In genomic region chr2:42385225-42385624, GRCh38 we compare ENCODE assay signal across 1 cellular context.
A peak's percentile ranks its signal among the peaks of the same experiment; 100 is the strongest.
TF ChIP-seq lines count a peak whose summit lies in the region.

No MANE protein-coding gene starts in this region.

TF ChIP-seq in HepG2, 621 proteins besides CTCF, POLR2A, EP300 and RAD21 (continued from another document and continues in another):
- no peak for TF ChIP-seq MLXIP (CRISPR knock-in tag; IDR thresholded peaks at IDR 0.05; ENCODE audit: borderline replicate concordance)
- TF ChIP-seq UBTF (CRISPR knock-in tag; IDR thresholded peaks at IDR 0.05) = peak; percentile 23; the same call in 1 of the 2 replicates
- TF ChIP-seq HMGXB4 (CRISPR knock-in tag; IDR thresholded peaks at IDR 0.05; ENCODE audit: borderline replicate concordance in 1 of 2, low read depth in 1 of 2) = peak; percentile 38 to 73; a peak in 3 of 4 replicates
- peak; percentile 51 for TF ChIP-seq ZNF687 (CRISPR knock-in tag; IDR thresholded peaks at IDR 0.05)
- no peak for TF ChIP-seq MNT (IDR thresholded peaks at IDR 0.05)
- TF ChIP-seq NONO (IDR thresholded peaks at IDR 0.05) = no peak
- TF ChIP-seq NONO (CRISPR knock-in tag; conservative IDR thresholded peaks at IDR 0.05) = no peak; the same call in 1 of the 2 replicates
- no peak for TF ChIP-seq ZFAT (CRISPR knock-in tag; conservative IDR thresholded peaks at IDR 0.05)
- 0 out of 2 replicates have a peak, but pooled peaks have one; percentile 17 for TF ChIP-seq ZNF501 (CRISPR knock-in tag; IDR thresholded peaks at IDR 0.05)
- 0 out of 2 replicates have a peak, but pooled peaks have one; percentile 83 for TF ChIP-seq TRAFD1 (CRISPR knock-in tag; IDR thresholded peaks at IDR 0.05; ENCODE audit: borderline replicate concordance)
- peak; percentile 42; the same call in 1 of the 2 replicates for TF ChIP-seq SAP130 (CRISPR knock-in tag; IDR thresholded peaks at IDR 0.05; ENCODE audit: low read depth)
- no peak for TF ChIP-seq NR2F6 (IDR thresholded peaks at IDR 0.05)
- peak; percentile 24; the same call in 1 of the 2 replicates for TF ChIP-seq NR2F6 (CRISPR knock-in tag; IDR thresholded peaks at IDR 0.05)
- TF ChIP-seq HOMEZ (CRISPR knock-in tag; IDR thresholded peaks at IDR 0.05; ENCODE audit: low read depth) = peak; percentile 73; the same call in 1 of the 2 replicates
- TF ChIP-seq DNMT1 (CRISPR knock-in tag; IDR thresholded peaks at IDR 0.05) = 0 out of 2 replicates have a peak, but pooled peaks have one; percentile 41
- TF ChIP-seq IRX3 (CRISPR knock-in tag; IDR thresholded peaks at IDR 0.05; ENCODE audit: borderline replicate concordance, low read depth) = no peak
- no peak for TF ChIP-seq ZNF549 (CRISPR knock-in tag; IDR thresholded peaks at IDR 0.05)
- TF ChIP-seq KLF15 (CRISPR knock-in tag; IDR thresholded peaks at IDR 0.05; ENCODE audit: borderline replicate concordance) = no peak
- peak; percentile 69 for TF ChIP-seq ZFX (CRISPR knock-in tag; IDR thresholded peaks at IDR 0.05; ENCODE audit: low read depth)
- no peak for TF ChIP-seq ZNF75D (CRISPR knock-in tag; IDR thresholded peaks at IDR 0.05; ENCODE audit: borderline replicate concordance)
- TF ChIP-seq MAFF (IDR thresholded peaks at IDR 0.05; ENCODE audit: low read depth, low read length) = peak; percentile 62
- TF ChIP-seq RXRB (CRISPR knock-in tag; IDR thresholded peaks at IDR 0.05; ENCODE audit: borderline replicate concordance) = peak; percentile 34; the same call in 1 of the 2 replicates
- peak; percentile 84 for TF ChIP-seq HNF1B (CRISPR knock-in tag; IDR thresholded peaks at IDR 0.05)
- TF ChIP-seq ZSCAN20 (CRISPR knock-in tag; IDR thresholded peaks at IDR 0.05; ENCODE audit: borderline replicate concordance) = no peak
- TF ChIP-seq ZNF567 (CRISPR knock-in tag; IDR thresholded peaks at IDR 0.05; ENCODE audit: borderline replicate concordance) = no peak
- peak; percentile 25 for TF ChIP-seq TEAD3 (CRISPR knock-in tag; optimal IDR thresholded peaks at IDR 0.05; ENCODE audit: borderline replicate concordance)
- TF ChIP-seq ZNF510 (CRISPR knock-in tag; IDR thresholded peaks at IDR 0.05; ENCODE audit: low read depth) = no peak
- 0 out of 2 replicates have a peak, but pooled peaks have one; percentile 37 for TF ChIP-seq ZNF335 (CRISPR knock-in tag; IDR thresholded peaks at IDR 0.05)
- no peak for TF ChIP-seq ZNF331 (CRISPR knock-in tag; IDR thresholded peaks at IDR 0.05)
- no peak for TF ChIP-seq NBN (conservative IDR thresholded peaks at IDR 0.05)
- peak; percentile 40; the same call in 1 of the 2 replicates for TF ChIP-seq ZNF574 (CRISPR knock-in tag; IDR thresholded peaks at IDR 0.05)
- no peak for TF ChIP-seq TP53 (CRISPR knock-in tag; conservative IDR thresholded peaks at IDR 0.05)
- TF ChIP-seq STAG1 (CRISPR knock-in tag; IDR thresholded peaks at IDR 0.05) = peak; percentile 89
- TF ChIP-seq NFE2 (CRISPR knock-in tag; IDR thresholded peaks at IDR 0.05) = no peak
- no peak for TF ChIP-seq ZNF878 (CRISPR knock-in tag; IDR thresholded peaks at IDR 0.05)
